ENCODE assay signal across 1 cellular context in the genomic region with DNA sequence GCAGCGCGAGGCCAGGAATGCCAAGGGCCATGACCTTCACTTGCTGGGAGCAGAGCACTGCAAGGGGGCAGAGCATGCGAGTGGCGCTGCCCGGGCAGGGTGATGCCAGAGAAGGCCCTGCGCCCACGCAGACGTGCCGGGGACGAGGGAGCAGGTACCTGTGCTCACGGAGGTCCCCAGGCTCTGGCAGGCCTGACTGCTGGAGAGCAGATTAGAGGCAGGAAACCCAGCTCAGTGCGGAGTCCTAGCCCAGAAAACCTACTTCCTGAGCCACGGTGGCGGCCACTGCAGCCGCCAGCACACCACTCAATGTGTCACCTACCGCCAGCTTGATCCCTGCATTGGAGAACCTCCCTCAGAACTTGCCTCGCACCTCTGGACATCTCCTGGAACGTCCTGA.
A peak's percentile ranks its signal among the peaks of the same experiment; 100 is the strongest.
TF ChIP-seq lines count a peak whose summit lies in the region.

No MANE protein-coding gene starts in this region.

TF ChIP-seq in K562, 482 proteins besides CTCF, POLR2A, EP300 and RAD21:
- no peak for TF ChIP-seq ZC3H11A (IDR thresholded peaks at IDR 0.05; ENCODE audit: low read depth, low read length)
- no peak for TF ChIP-seq MYC (IDR thresholded peaks at IDR 0.05; ENCODE audit: low read depth, low read length)
- TF ChIP-seq MYC (CRISPR knock-in tag; IDR thresholded peaks at IDR 0.05; ENCODE audit: borderline replicate concordance, low read depth) = no peak
- TF ChIP-seq ATF1 (CRISPR knock-in tag; IDR thresholded peaks at IDR 0.05) = no peak
- TF ChIP-seq ATF1 (tag; IDR thresholded peaks at IDR 0.05) = no peak
- TF ChIP-seq, protein P1, sequence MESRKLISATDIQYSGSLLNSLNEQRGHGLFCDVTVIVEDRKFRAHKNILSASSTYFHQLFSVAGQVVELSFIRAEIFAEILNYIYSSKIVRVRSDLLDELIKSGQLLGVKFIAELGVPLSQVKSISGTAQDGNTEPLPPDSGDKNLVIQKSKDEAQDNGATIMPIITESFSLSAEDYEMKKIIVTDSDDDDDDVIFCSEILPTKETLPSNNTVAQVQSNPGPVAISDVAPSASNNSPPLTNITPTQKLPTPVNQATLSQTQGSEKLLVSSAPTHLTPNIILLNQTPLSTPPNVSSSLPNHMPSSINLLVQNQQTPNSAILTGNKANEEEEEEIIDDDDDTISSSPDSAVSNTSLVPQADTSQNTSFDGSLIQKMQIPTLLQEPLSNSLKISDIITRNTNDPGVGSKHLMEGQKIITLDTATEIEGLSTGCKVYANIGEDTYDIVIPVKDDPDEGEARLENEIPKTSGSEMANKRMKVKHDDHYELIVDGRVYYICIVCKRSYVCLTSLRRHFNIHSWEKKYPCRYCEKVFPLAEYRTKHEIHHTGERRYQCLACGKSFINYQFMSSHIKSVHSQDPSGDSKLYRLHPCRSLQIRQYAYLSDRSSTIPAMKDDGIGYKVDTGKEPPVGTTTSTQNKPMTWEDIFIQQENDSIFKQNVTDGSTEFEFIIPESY (CRISPR knock-in tag; IDR thresholded peaks at IDR 0.05) = peak; percentile 85
- TF ChIP-seq, protein P2, sequence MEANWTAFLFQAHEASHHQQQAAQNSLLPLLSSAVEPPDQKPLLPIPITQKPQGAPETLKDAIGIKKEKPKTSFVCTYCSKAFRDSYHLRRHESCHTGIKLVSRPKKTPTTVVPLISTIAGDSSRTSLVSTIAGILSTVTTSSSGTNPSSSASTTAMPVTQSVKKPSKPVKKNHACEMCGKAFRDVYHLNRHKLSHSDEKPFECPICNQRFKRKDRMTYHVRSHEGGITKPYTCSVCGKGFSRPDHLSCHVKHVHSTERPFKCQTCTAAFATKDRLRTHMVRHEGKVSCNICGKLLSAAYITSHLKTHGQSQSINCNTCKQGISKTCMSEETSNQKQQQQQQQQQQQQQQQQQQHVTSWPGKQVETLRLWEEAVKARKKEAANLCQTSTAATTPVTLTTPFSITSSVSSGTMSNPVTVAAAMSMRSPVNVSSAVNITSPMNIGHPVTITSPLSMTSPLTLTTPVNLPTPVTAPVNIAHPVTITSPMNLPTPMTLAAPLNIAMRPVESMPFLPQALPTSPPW (CRISPR knock-in tag; IDR thresholded peaks at IDR 0.05) = no peak
- no peak for TF ChIP-seq BCOR (IDR thresholded peaks at IDR 0.05)
- TF ChIP-seq HMG20A (CRISPR knock-in tag; conservative IDR thresholded peaks at IDR 0.05) = no peak
